ENCODE assay signal across 9 cellular contexts in the genomic region with DNA sequence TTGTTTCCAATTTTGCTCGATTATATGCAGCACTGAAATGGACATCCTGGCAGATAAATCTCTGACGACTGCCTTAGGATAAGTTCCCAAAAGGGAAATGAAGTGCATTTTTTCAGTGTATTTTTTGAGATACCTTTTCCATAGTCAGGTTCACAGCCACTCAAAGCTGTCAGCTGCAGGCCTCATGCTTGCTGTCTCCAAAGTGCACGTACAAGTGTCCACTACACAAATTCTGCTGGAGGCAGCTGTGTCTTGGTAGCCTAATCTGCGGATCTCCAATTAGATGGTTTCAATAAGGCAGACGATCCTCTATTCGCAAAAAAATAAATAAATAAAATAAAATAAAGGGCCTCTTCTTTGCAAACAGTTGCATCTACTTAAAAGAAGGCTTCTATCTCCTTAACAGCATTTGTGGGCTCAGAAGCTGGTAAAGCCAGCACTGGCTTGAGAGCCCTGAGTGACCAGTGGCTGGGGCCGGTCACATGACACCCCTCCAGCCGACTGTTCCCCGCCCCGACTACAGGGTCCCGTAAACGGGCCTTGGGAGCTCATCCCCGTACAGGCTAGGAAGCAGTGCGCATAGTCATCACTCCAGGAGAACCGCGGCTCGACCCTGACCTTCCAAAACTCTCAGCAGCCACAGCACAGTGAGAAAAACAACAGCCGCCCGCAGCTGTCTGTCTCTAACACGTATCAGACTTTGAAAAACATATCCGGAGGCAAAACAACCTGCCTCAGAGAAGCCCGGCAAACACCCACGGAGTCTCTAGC. TPM values are rescaled to one million over a fixed set of nuclear protein-coding genes. Genes with fewer than 3 reads are reported as not detected.
DNase-seq lines count a peak whose midpoint lies in the region; TF ChIP-seq lines count a peak whose summit lies in the region.
"Had no signal": no experiment of that assay in that cellular context is flagged by ENCODE, and none has a peak within 500 bp of the region (broad histone marks: within the 10 kb centered on the region; RNA-seq: fewer than 3 reads in every experiment).

No MANE protein-coding gene starts in this region.

- H3K9me3 ChIP-seq in esophagus squamous epithelium: no peaks in the 10 kb centered on the region
- H3K9me3 ChIP-seq in muscle layer of colon (ENCODE audit: low read length): no peaks in the 10 kb centered on the region
- H3K9me3 ChIP-seq in tibial artery: no peaks in the 10 kb centered on the region

- peak; percentile 23 for DNase-seq in activated CD4-positive, alpha-beta T cell treated with anti-CD3 and anti-CD28 coated beads for 48 hours
- no peak for DNase-seq in activated CD4-positive, alpha-beta T cell treated with anti-CD3 and anti-CD28 coated beads, Interleukin-2, amount 50 U/mL, for 48 hours
- DNase-seq in esophagus squamous epithelium (lab: John Stamatoyannopoulos, UW) (no peak), tibial artery (peak; percentile 79 to 83), SKM-1 treated with dmso at 0.1 percent for 144 hours (lab: John Stamatoyannopoulos, UW; ENCODE audit: unreplicated experiment) (no peak), NCI-H1105 (lab: John Stamatoyannopoulos, UW) (no peak)
- DNase-seq in activated CD8-positive, alpha-beta memory T cell treated with anti-CD3 and anti-CD28 coated beads, Interleukin-2, amount 50 U/mL, for 4 hours: no peak
- DNase-seq: NCI-H446 had no signal

- H3K9ac ChIP-seq in muscle layer of colon (ENCODE audit: low read length): no peak overlapping the region

- TF ChIP-seq CTCF in esophagus squamous epithelium (IDR thresholded peaks at IDR 0.05): no peak
- TF ChIP-seq CTCF in tibial artery (IDR thresholded peaks at IDR 0.05): no peak

- H3K4me1 ChIP-seq in esophagus squamous epithelium (peaks cover 0 to 84% (median 45%) of the 10 kb centered on the region in 3 donors), muscle layer of colon (ENCODE audit: insufficient read depth, low read length) (peaks cover 5% of the 10 kb centered on the region), tibial artery (peaks cover 0 to 10% (median 0%) of the 10 kb centered on the region in 4 donors)

- H3K4me3 ChIP-seq in esophagus squamous epithelium (peak overlapping the region in 3 of 4 donors; percentile 19 to 56 (median 19)), muscle layer of colon (ENCODE audit: low read depth in 1 of 2, low read length in 2 of 2) (peak overlapping the region in 1 of 2 donors; percentile 47), tibial artery (peak overlapping the region; percentile 14 to 28)

- H3K27ac ChIP-seq in esophagus squamous epithelium: peak overlapping the region; percentile 11 to 87 (median 74)
- H3K27ac ChIP-seq in muscle layer of colon (ENCODE audit: low read depth, low read length): peak overlapping the region; percentile 13
- H3K27ac ChIP-seq in tibial artery: peak overlapping the region in 1 of 2 donors; percentile 62

- H3K27me3 ChIP-seq in esophagus squamous epithelium (peaks cover 0 to 16% (median 0%) of the 10 kb centered on the region in 4 donors), muscle layer of colon (ENCODE audit: control insufficient read depth in 1 of 2, insufficient read depth in 2 of 2, low read length in 2 of 2) (no peaks in the 10 kb centered on the region), tibial artery (peaks cover 0 to 52% of the 10 kb centered on the region in 2 donors)

- H3K36me3 ChIP-seq in esophagus squamous epithelium: no peaks in the 10 kb centered on the region
- H3K36me3 ChIP-seq in muscle layer of colon (ENCODE audit: insufficient read depth, low read length): no peaks in the 10 kb centered on the region
- no peaks in the 10 kb centered on the region for H3K36me3 ChIP-seq in tibial artery

- TF ChIP-seq POLR2A in esophagus squamous epithelium (IDR thresholded peaks at IDR 0.05): peak in 2 of 4 donors; percentile 46 to 53

- 52 to 55% methylated on average over 15 to 23 of the region's 23 CpGs for WGBS in esophagus squamous epithelium, 2 donors

- intact Hi-C loops in esophagus squamous epithelium (cut with DNase I) (no loop called here), tibial artery (cut with DNase I; ENCODE audit: low total_unique reads) (no loop called here)

RNA-seq across cellular contexts. Expression of a gene that starts 18.8 kb away (rescaled TPM):
- total RNA-seq in esophagus squamous epithelium: 10 to 100 TPM in 1 of 4 donors, 1 to 10 TPM in 3; 5.2 to 18.3 (median 7.5) TPM

Comparison
In these comparisons a context has a peak if more than half of its experiments do, and no peak if none do; other contexts are left out.
1. DNase-seq: peak in activated CD4-positive, alpha-beta T cell treated with anti-CD3 and anti-CD28 coated beads for 48 hours (single experiment) and tibial artery (2 of 2); none in activated CD4-positive, alpha-beta T cell treated with anti-CD3 and anti-CD28 coated beads, Interleukin-2, amount 50 U/mL, for 48 hours (0 of 2), esophagus squamous epithelium (single experiment), SKM-1 treated with dmso at 0.1 percent for 144 hours (single experiment), activated CD8-positive, alpha-beta memory T cell treated with anti-CD3 and anti-CD28 coated beads, Interleukin-2, amount 50 U/mL, for 4 hours (single experiment) and NCI-H1105 (single experiment).